9 cellular contexts compared by ENCODE assay signal in genomic region chr6:143449082-143449481, GRCh38. TPM values are rescaled to one million over a fixed set of nuclear protein-coding genes. Genes with fewer than 3 reads are reported as not detected.
DNase-seq lines count a peak whose midpoint lies in the region; ATAC-seq and TF ChIP-seq lines count a peak whose summit lies in the region.
"Had no signal": no experiment of that assay in that cellular context is flagged by ENCODE, and none has a peak within 500 bp of the region (broad histone marks: within the 10 kb centered on the region; RNA-seq: fewer than 3 reads in every experiment).

No MANE protein-coding gene starts in this region.

- H3K27me3 ChIP-seq in DND-41 (ENCODE audit: insufficient read depth, low read length, poor library complexity) (no peaks in the 10 kb centered on the region), KMS-11 (ENCODE audit: insufficient read depth, low read depth) (no peaks in the 10 kb centered on the region), neural progenitor cell (no peaks in the 10 kb centered on the region), ovary (no peaks in the 10 kb centered on the region)
- H3K27me3 ChIP-seq: tibial nerve had no signal

- H3K9me3 ChIP-seq in DND-41 (ENCODE audit: insufficient read depth, low read length, severe bottlenecking) (no peaks in the 10 kb centered on the region), neural progenitor cell (ENCODE audit: low read depth) (no peaks in the 10 kb centered on the region), ovary (no peaks in the 10 kb centered on the region)
- H3K9me3 ChIP-seq: tibial nerve had no signal

- no peak for TF ChIP-seq EP300 in ovary (IDR thresholded peaks at IDR 0.05)

- H3K27me3 Mint-ChIP-seq in central memory CD8-positive, alpha-beta T cell, result no peaks in the 10 kb centered on the region
- H3K27me3 Mint-ChIP-seq in neural progenitor cell (ENCODE audit: insufficient read depth, low read depth), result no peaks in the 10 kb centered on the region

- no peaks in the 10 kb centered on the region for H4K20me1 ChIP-seq in DND-41 (ENCODE audit: insufficient read depth, low read length)
- no peaks in the 10 kb centered on the region for H4K20me1 ChIP-seq in KMS-11 (ENCODE audit: insufficient read depth)
- no peaks in the 10 kb centered on the region for H4K20me1 ChIP-seq in neural progenitor cell (ENCODE audit: low read depth)

- H3K36me3 Mint-ChIP-seq in central memory CD8-positive, alpha-beta T cell (ENCODE audit: insufficient read depth), result peaks cover 16% of the 10 kb centered on the region
- no peaks in the 10 kb centered on the region for H3K36me3 Mint-ChIP-seq in neural progenitor cell

- H3K27ac ChIP-seq in DND-41 (ENCODE audit: low read length), result peak overlapping the region; percentile 86
- H3K27ac ChIP-seq in KMS-11, result peak overlapping the region; percentile 91; the same call in 1 of the 2 replicates
- no peak overlapping the region for H3K27ac ChIP-seq in neural progenitor cell
- H3K27ac ChIP-seq in ovary, result no peak overlapping the region

- H3K4me3 ChIP-seq in DND-41 (ENCODE audit: low read depth in 1 of 2, low read length in 2 of 2) (peak overlapping the region; percentile 58 to 86; a peak in 3 of 4 replicates), KMS-11 (IDR thresholded peaks at IDR 0.05; ENCODE audit: insufficient read depth, low read depth, low read length) (no peak overlapping the region), neural progenitor cell (peak overlapping the region; percentile 82), ovary (no peak overlapping the region)

- H3K9ac ChIP-seq in DND-41 (ENCODE audit: low read depth, low read length) (peak overlapping the region; percentile 75), KMS-11 (peak overlapping the region; percentile 95), neural progenitor cell (no peak overlapping the region)

- no peaks in the 10 kb centered on the region for H3K9me3 Mint-ChIP-seq in central memory CD8-positive, alpha-beta T cell
- H3K9me3 Mint-ChIP-seq in neural progenitor cell, result no peaks in the 10 kb centered on the region

- H3K4me1 Mint-ChIP-seq in central memory CD8-positive, alpha-beta T cell, result peaks cover 31% of the 10 kb centered on the region
- peaks cover 15% of the 10 kb centered on the region for H3K4me1 Mint-ChIP-seq in neural progenitor cell

- intact Hi-C loops in ovary (cut with DNase I), result no loop called here

- peaks cover 68% of the 10 kb centered on the region for H3K79me2 ChIP-seq in DND-41 (ENCODE audit: insufficient read depth, low read length)
- peaks cover 39% of the 10 kb centered on the region for H3K79me2 ChIP-seq in KMS-11 (ENCODE audit: insufficient read depth, low read depth)
- H3K79me2 ChIP-seq in neural progenitor cell (ENCODE audit: low read depth), result peaks cover 52% of the 10 kb centered on the region

- ATAC-seq in DND-41 (ENCODE audit: insufficient read depth, low read depth) (no peak), GM19467 (IDR thresholded peaks at IDR 0.05; ENCODE audit: unreplicated experiment) (no peak), HG03108 (IDR thresholded peaks at IDR 0.05; ENCODE audit: unreplicated experiment) (no peak)
- no peak for ATAC-seq in central memory CD8-positive, alpha-beta T cell (replicated peaks; ENCODE audit: extremely low read depth, poor library complexity, severe bottlenecking)

- H2AFZ ChIP-seq in DND-41 (ENCODE audit: low read depth, low read length), result peak overlapping the region; percentile 99
- H2AFZ ChIP-seq in KMS-11 (ENCODE audit: low read depth), result peak overlapping the region; percentile 83
- peak overlapping the region; percentile 96 for H2AFZ ChIP-seq in neural progenitor cell (replicated peaks)

- TF ChIP-seq POLR2A in ovary (IDR thresholded peaks at IDR 0.05), result no peak

- H3K36me3 ChIP-seq in DND-41 (ENCODE audit: insufficient read depth, low read length) (peaks cover 4% of the 10 kb centered on the region; the same call in 1 of the 2 replicates), KMS-11 (ENCODE audit: insufficient read depth) (no peaks in the 10 kb centered on the region), neural progenitor cell (no peaks in the 10 kb centered on the region), ovary (no peaks in the 10 kb centered on the region)
- H3K36me3 ChIP-seq: tibial nerve had no signal

- DNase-seq in DND-41, result no peak
- DNase-seq in central memory CD8-positive, alpha-beta T cell (ENCODE audit: low spot score in 2 of 2), result no peak
- DNase-seq in neural progenitor cell (ENCODE audit: low spot score), result no peak
- DNase-seq in ovary, result no peak
- DNase-seq in NCI-H69 (lab: John Stamatoyannopoulos, UW), result no peak

- WGBS in ovary, 3 donors, result 75 to 84% (median 82%) methylated on average over 4 of the region's 4 CpGs

- H3K27ac Mint-ChIP-seq in central memory CD8-positive, alpha-beta T cell (ENCODE audit: low read depth), result no peak overlapping the region
- H3K27ac Mint-ChIP-seq in neural progenitor cell, result no peak overlapping the region

- peak overlapping the region; percentile 86 for H3K4me2 ChIP-seq in DND-41 (ENCODE audit: insufficient read depth, low read length)
- H3K4me2 ChIP-seq in KMS-11, result peak overlapping the region; percentile 83
- H3K4me2 ChIP-seq in neural progenitor cell, result peak overlapping the region; percentile 86

- H3F3A ChIP-seq in neural progenitor cell (ENCODE audit: low read depth), result no peaks in the 10 kb centered on the region

- peaks cover 39% of the 10 kb centered on the region for H3K4me1 ChIP-seq in DND-41 (ENCODE audit: insufficient read depth, low read length)
- peaks cover 25% of the 10 kb centered on the region for H3K4me1 ChIP-seq in KMS-11 (ENCODE audit: low read depth, poor library complexity, severe bottlenecking)
- H3K4me1 ChIP-seq in neural progenitor cell, result peaks cover 6% of the 10 kb centered on the region
- no peaks in the 10 kb centered on the region for H3K4me1 ChIP-seq in ovary (ENCODE audit: insufficient read depth)

- peak overlapping the region; percentile 94 for H3K4me3 Mint-ChIP-seq in central memory CD8-positive, alpha-beta T cell
- H3K4me3 Mint-ChIP-seq in neural progenitor cell, result peak overlapping the region; percentile 99

- TF ChIP-seq CTCF in DND-41 (IDR thresholded peaks at IDR 0.05; ENCODE audit: borderline replicate concordance, extremely low read depth, low read length, poor library complexity, severe bottlenecking), result no peak
- TF ChIP-seq CTCF in KMS-11 (conservative IDR thresholded peaks at IDR 0.05; ENCODE audit: low read depth, low read length), result no peak
- no peak for TF ChIP-seq CTCF in neural progenitor cell (IDR thresholded peaks at IDR 0.05)
- TF ChIP-seq CTCF in ovary (IDR thresholded peaks at IDR 0.05), result no peak

RNA-seq across cellular contexts. Expression of gene ADAT2, which starts 1.4 kb away (rescaled TPM):
- total RNA-seq in neural progenitor cell (ENCODE audit: low replicate concordance), result 12.2 and 17.8 TPM in 2 replicates
- 1 to 10 TPM; 2.5 to 6.1 (median 4.6) TPM for total RNA-seq in ovary
- 1 to 10 TPM; 1.9 to 5.1 TPM for polyA plus RNA-seq in ovary

RNA-seq across cellular contexts. Expression of gene PEX3, which starts 1.5 kb away (rescaled TPM):
- total RNA-seq in neural progenitor cell (ENCODE audit: low replicate concordance), result 12.0 and 25.5 TPM in 2 replicates
- 10 to 100 TPM; 15.5 to 29.3 (median 21.0) TPM for total RNA-seq in ovary
- 10 to 100 TPM; 12.0 to 17.6 TPM for polyA plus RNA-seq in ovary

Comparison
In these comparisons a context has a peak if more than half of its experiments do, and no peak if none do; other contexts are left out.
1. H3K27ac ChIP-seq: peak in DND-41 (single experiment) and KMS-11 (single experiment); none in neural progenitor cell (single experiment) and ovary (0 of 2).
2. H3K4me3 ChIP-seq: peak in DND-41 (2 of 2) and neural progenitor cell (single experiment); none in KMS-11 (single experiment) and ovary (single experiment).
3. Peak in every context shown above with its lines, with median percentiles within 50 percentile points of each other: H2AFZ ChIP-seq and H3K4me2 ChIP-seq.